In genomic region chr1:14968251-14968812, GRCh38 we compare ENCODE assay signal across 11 cellular contexts.
DNase-seq lines count a peak whose midpoint lies in the region; ATAC-seq lines count a peak whose summit lies in the region.
"Had no signal": no experiment of that assay in that cellular context is flagged by ENCODE, and none has a peak within 500 bp of the region (broad histone marks: within the 10 kb centered on the region; RNA-seq: fewer than 3 reads in every experiment).

No MANE protein-coding gene starts in this region.

- H3K27ac Mint-ChIP-seq in activated naive CD4-positive, alpha-beta T cell treated with anti-CD3 and anti-CD28 coated beads, Interleukin-2, amount 10 ng/mL, durations not matched to agents 7 days and 5 days, result peak overlapping the region; percentile 87

- no peak for DNase-seq in activated naive CD4-positive, alpha-beta T cell treated with anti-CD3 and anti-CD28 coated beads, Interleukin-2, amount 10 ng/mL, durations not matched to agents 7 days and 5 days
- DNase-seq in activated naive CD4-positive, alpha-beta T cell treated with anti-CD3 and anti-CD28 coated beads, Interleukin-2, amount 50 U/mL, for 16 hours, result no peak
- peak; percentile 84 for DNase-seq in epidermal melanocyte (ENCODE audit: insufficient read length, low spot score)
- peak; percentile 91 for DNase-seq in medulla oblongata (ENCODE audit: extremely low spot score)
- DNase-seq in aorta, result peak; percentile 86 to 87
- no peak for DNase-seq in NCI-H1105 treated with DMSO at 0.1 percent for 48 hours (lab: John Stamatoyannopoulos, UW)
- DNase-seq in NCI-H2171 (lab: John Stamatoyannopoulos, UW), result no peak
- DNase-seq: RPMI8226 had no signal

- H3K9me3 ChIP-seq in aorta (ENCODE audit: control insufficient read depth, low read length), result no peaks in the 10 kb centered on the region
- H3K9me3 ChIP-seq: A549 had no signal

- peak overlapping the region in 1 of 2 donors; percentile 98 for H3K27ac ChIP-seq in aorta (ENCODE audit: low read depth in 1 of 2, low read length in 2 of 2)
- H3K27ac ChIP-seq: A549 had no signal

- H3K36me3 Mint-ChIP-seq in activated naive CD4-positive, alpha-beta T cell treated with anti-CD3 and anti-CD28 coated beads, Interleukin-2, amount 10 ng/mL, durations not matched to agents 7 days and 5 days, result no peaks in the 10 kb centered on the region

- no peaks in the 10 kb centered on the region for H3K36me3 ChIP-seq in aorta (ENCODE audit: control insufficient read depth in 1 of 2, insufficient read depth in 2 of 2, low read length in 1 of 2)

- intact Hi-C loops in aorta (cut with DNase I), result loop anchor here in 1 of 2 donors (1.0 kb wide), 1 partner anchor 19 kb away; no protein-coding TSS in a partner anchor

- H3K27me3 Mint-ChIP-seq in activated naive CD4-positive, alpha-beta T cell treated with anti-CD3 and anti-CD28 coated beads, Interleukin-2, amount 10 ng/mL, durations not matched to agents 7 days and 5 days, result peaks cover 12% of the 10 kb centered on the region

- peak; percentile 87 for ATAC-seq in aorta (ENCODE audit: low FRiP score)
- ATAC-seq in GM19023 (IDR thresholded peaks at IDR 0.05; ENCODE audit: unreplicated experiment), result no peak
- ATAC-seq: A549, HCT116 had no signal

- H3K4me3 ChIP-seq in aorta (ENCODE audit: low read length in 2 of 2), result no peak overlapping the region
- H3K4me3 ChIP-seq: A549 had no signal

- H3K4me1 Mint-ChIP-seq in activated naive CD4-positive, alpha-beta T cell treated with anti-CD3 and anti-CD28 coated beads, Interleukin-2, amount 10 ng/mL, durations not matched to agents 7 days and 5 days, result peaks cover 25% of the 10 kb centered on the region

- H3K4me3 Mint-ChIP-seq in activated naive CD4-positive, alpha-beta T cell treated with anti-CD3 and anti-CD28 coated beads, Interleukin-2, amount 10 ng/mL, durations not matched to agents 7 days and 5 days, result no peak overlapping the region

- WGBS in aorta, 2 donors, result 33 to 38% methylated on average over 14 of the region's 14 CpGs

- peaks cover 4 to 7% of the 10 kb centered on the region in 2 donors for H3K4me1 ChIP-seq in aorta (ENCODE audit: control insufficient read depth in 1 of 2, insufficient read depth in 2 of 2, low read length in 2 of 2)

- CTCF ChIA-PET in activated naive CD4-positive, alpha-beta T cell treated with anti-CD3 and anti-CD28 coated beads, Interleukin-2, amount 10 ng/mL, durations not matched to agents 7 days and 5 days (lab: Charles Lee), result interaction anchor here (1.6 kb wide), 1 partner anchor 60 kb away, joined by 3 read pairs; no protein-coding TSS in a partner anchor

- H3K27me3 ChIP-seq in aorta (ENCODE audit: control insufficient read depth in 1 of 2, insufficient read depth in 2 of 2, low read length in 1 of 2), result no peaks in the 10 kb centered on the region

- peaks cover 2% of the 10 kb centered on the region for H3K9me3 Mint-ChIP-seq in activated naive CD4-positive, alpha-beta T cell treated with anti-CD3 and anti-CD28 coated beads, Interleukin-2, amount 10 ng/mL, durations not matched to agents 7 days and 5 days

Comparison
In these comparisons a context has a peak if more than half of its experiments do, and no peak if none do; other contexts are left out.
1. DNase-seq: peak in epidermal melanocyte (single experiment), medulla oblongata (single experiment) and aorta (2 of 2); none in activated naive CD4-positive, alpha-beta T cell treated with anti-CD3 and anti-CD28 coated beads, Interleukin-2, amount 10 ng/mL, durations not matched to agents 7 days and 5 days (single experiment), activated naive CD4-positive, alpha-beta T cell treated with anti-CD3 and anti-CD28 coated beads, Interleukin-2, amount 50 U/mL, for 16 hours (single experiment), NCI-H1105 treated with DMSO at 0.1 percent for 48 hours (single experiment) and NCI-H2171 (single experiment).